In genomic region chr9:62838024-62838718, GRCh38 we compare ENCODE assay signal across 8 cellular contexts.
DNase-seq lines count a peak whose midpoint lies in the region; ATAC-seq, FAIRE-seq and TF ChIP-seq lines count a peak whose summit lies in the region.
"Not testable (repeated sequence)": the region's sequence is repeated elsewhere in the genome, so short reads cannot be mapped to it uniquely, and the experiment has no call there.

No MANE protein-coding gene starts in this region.

- H3K4me3 ChIP-seq in OCI-LY3 (ENCODE audit: low read length) (peak overlapping the region; percentile 73), endothelial cell of umbilical vein (replicated peaks in 1 of 3; ENCODE audit: insufficient read depth in 1 of 3, low read depth in 1 of 3, low read length in 3 of 3) (peak overlapping the region in 2 of 3 experiments; percentile 22 to 39)

- DNase-seq in ACHN = peak; percentile 93
- DNase-seq in activated T-cell treated with anti-CD3 and anti-CD28 coated beads, Interleukin-2, amount 50 U/mL, for 4 hours = peak; percentile 95
- DNase-seq in endothelial cell of umbilical vein (ENCODE audit: low read depth, low spot score) = peak; percentile 87
- peak; percentile 28 to 65 for DNase-seq in lung microvascular endothelial cell (ENCODE audit: low read depth in 2 of 2)
- DNase-seq in stimulated activated CD4-positive, alpha-beta T cell treated with anti-CD3 and anti-CD28 coated beads, Interleukin-1b, Interleukin-23, amount 100 ng/mL, for 1 hour (ENCODE audit: low read depth in 2 of 2) = peak; percentile 73 to 75

- intact Hi-C loops in endothelial cell of umbilical vein (cut with micrococcal nuclease) = not testable (repeated sequence)

- H3K9ac ChIP-seq in OCI-LY3 (ENCODE audit: low read length) = peak overlapping the region; percentile 66
- H3K9ac ChIP-seq in endothelial cell of umbilical vein (replicated peaks; ENCODE audit: extremely low read depth, insufficient read depth, low read length) = not testable (repeated sequence)

- not testable (repeated sequence) for TF ChIP-seq CTCF in OCI-LY3 (IDR thresholded peaks at IDR 0.05; ENCODE audit: low read depth, low read length); endothelial cell of umbilical vein (IDR thresholded peaks at IDR 0.05; ENCODE audit: extremely low read depth in 1 of 2, insufficient read depth in 1 of 2, low read depth in 1 of 2, low read length in 2 of 2)

- not testable (repeated sequence) for BruUV-seq in endothelial cell of umbilical vein (replicated peaks; lab: Mats Ljungman, UMichigan)

- H3K27ac ChIP-seq in OCI-LY3 (ENCODE audit: low read length) = peak overlapping the region; percentile 78
- H3K27ac ChIP-seq in endothelial cell of umbilical vein (ENCODE audit: insufficient read depth, low read depth, low read length) = not testable (repeated sequence)

- not testable (repeated sequence) for H3K9me3 Mint-ChIP-seq in activated T-cell treated with anti-CD3 and anti-CD28 coated beads, Interleukin-2, amount 50 U/mL, for 4 hours

- not testable (repeated sequence) for H3K27me3 ChIP-seq in OCI-LY3 (ENCODE audit: low read depth, low read length); endothelial cell of umbilical vein (ENCODE audit: control insufficient read depth in 2 of 2, insufficient read depth in 2 of 2, low read length in 2 of 2)

- not testable (repeated sequence) for H3K4me1 Mint-ChIP-seq in activated T-cell treated with anti-CD3 and anti-CD28 coated beads, Interleukin-2, amount 50 U/mL, for 4 hours (ENCODE audit: low read depth)

- H3K27me3 Mint-ChIP-seq in activated T-cell treated with anti-CD3 and anti-CD28 coated beads, Interleukin-2, amount 50 U/mL, for 4 hours (ENCODE audit: low read depth) = not testable (repeated sequence)

- H3K36me3 Mint-ChIP-seq in activated T-cell treated with anti-CD3 and anti-CD28 coated beads, Interleukin-2, amount 50 U/mL, for 4 hours (ENCODE audit: insufficient read depth) = not testable (repeated sequence)

- H3K79me2 ChIP-seq in OCI-LY3 (ENCODE audit: low read length); endothelial cell of umbilical vein (ENCODE audit: control insufficient read depth, insufficient read depth, low read length): not testable (repeated sequence)

- H3K4me3 Mint-ChIP-seq in activated T-cell treated with anti-CD3 and anti-CD28 coated beads, Interleukin-2, amount 50 U/mL, for 4 hours = peak overlapping the region; percentile 82

- H2AFZ ChIP-seq in OCI-LY3 (ENCODE audit: low read depth, low read length) = not testable (repeated sequence)
- H2AFZ ChIP-seq in endothelial cell of umbilical vein (ENCODE audit: low read depth, low read length) = peak overlapping the region; percentile 57

- dilution Hi-C loops in endothelial cell of umbilical vein (cut with MboI; ENCODE audit: extremely low pct_ligation_motif_present, low sequenced_read_pairs) = not testable (repeated sequence)

- POLR2A ChIA-PET in endothelial cell of umbilical vein (lab: Charles Lee) = not testable (repeated sequence)

- FAIRE-seq in endothelial cell of umbilical vein (lab: Jason Lieb, UNC) = not testable (repeated sequence)

- not testable (repeated sequence) for H3K4me1 ChIP-seq in OCI-LY3 (ENCODE audit: low read length); endothelial cell of umbilical vein (ENCODE audit: control insufficient read depth, extremely low read depth, insufficient read depth, low read length)

- in situ Hi-C loops in ACHN (cut with HindIII; ENCODE audit: low pct_ligation_motif_present, low pct_unique_long_range_greater_than_20kb, low sequenced_read_pairs) = not testable (repeated sequence)

- H3K36me3 ChIP-seq in OCI-LY3 (replicated peaks; ENCODE audit: low read depth, low read length); endothelial cell of umbilical vein (ENCODE audit: control insufficient read depth in 2 of 2, extremely low read depth in 1 of 2, insufficient read depth in 2 of 2, low read length in 2 of 2): not testable (repeated sequence)

- TF ChIP-seq POLR2A in endothelial cell of umbilical vein (IDR thresholded peaks at IDR 0.05; ENCODE audit: low read depth, low read length) = not testable (repeated sequence)

- ATAC-seq in GM18907 (IDR thresholded peaks at IDR 0.05; ENCODE audit: unreplicated experiment) (peak; percentile 100), HG02885 (IDR thresholded peaks at IDR 0.05; ENCODE audit: poor library complexity, unreplicated experiment) (peak; percentile 100)
- ATAC-seq in activated T-cell treated with anti-CD3 and anti-CD28 coated beads, Interleukin-2, amount 50 U/mL, for 4 hours = peak; percentile 100

- not testable (repeated sequence) for H4K20me1 ChIP-seq in OCI-LY3 (ENCODE audit: insufficient read depth, low read length); endothelial cell of umbilical vein (replicated peaks; ENCODE audit: control insufficient read depth, extremely low read depth, insufficient read depth, low read length)

- not testable (repeated sequence) for H3K9me3 ChIP-seq in OCI-LY3 (ENCODE audit: insufficient read depth, low read length); endothelial cell of umbilical vein (replicated peaks; ENCODE audit: control insufficient read depth, insufficient read depth, low read length)

- not testable (repeated sequence) for H3K9me1 ChIP-seq in endothelial cell of umbilical vein (replicated peaks; ENCODE audit: control insufficient read depth, extremely low read depth, insufficient read depth, low read length)

- H3K4me2 ChIP-seq in OCI-LY3 (ENCODE audit: low read length) = peak overlapping the region; percentile 71
- H3K4me2 ChIP-seq in endothelial cell of umbilical vein (ENCODE audit: insufficient read depth, low read length) = peak overlapping the region; percentile 28

- CTCF ChIA-PET in endothelial cell of umbilical vein (lab: Charles Lee) = not testable (repeated sequence)

TF ChIP-seq in endothelial cell of umbilical vein, 7 proteins besides CTCF, POLR2A, EP300 and RAD21:
- peak; percentile 57 for TF ChIP-seq EZH2 (IDR thresholded peaks at IDR 0.05; ENCODE audit: borderline replicate concordance, low read depth, low read length, severe bottlenecking)
